1 cellular context compared by ENCODE assay signal in the genomic region with DNA sequence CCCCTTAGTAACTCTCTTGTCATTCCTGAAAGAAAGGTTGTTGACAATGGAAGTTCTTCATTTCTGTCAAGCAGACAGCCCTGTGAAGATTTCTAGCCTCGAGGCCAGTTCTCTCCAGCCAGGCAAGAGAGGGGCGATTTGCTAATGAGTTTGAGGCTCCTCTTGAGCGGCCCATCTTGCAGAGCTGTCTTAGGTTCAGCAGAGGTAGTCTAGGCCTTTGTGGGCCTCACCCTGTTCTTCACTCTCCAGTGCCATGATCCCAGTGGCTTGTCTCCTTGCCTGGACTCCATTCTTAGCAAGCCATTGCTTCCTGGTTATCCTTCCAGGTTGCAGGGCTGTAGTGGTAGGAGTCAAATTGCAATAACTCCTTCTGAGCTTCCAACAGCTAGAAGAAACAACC.
TF ChIP-seq lines count a peak whose summit lies in the region.

No MANE protein-coding gene starts in this region.

TF ChIP-seq in IMR-90, 13 proteins besides CTCF, POLR2A, EP300 and RAD21:
- no peak for TF ChIP-seq RFX5 (IDR thresholded peaks at IDR 0.05; ENCODE audit: low read depth, low read length)
